27 cellular contexts compared by ENCODE assay signal in genomic region chr10:104251443-104251842, GRCh38. TPM values are rescaled to one million over a fixed set of nuclear protein-coding genes. Genes with fewer than 3 reads are reported as not detected.
"Had no signal": no experiment of that assay in that cellular context is flagged by ENCODE, and none has a peak within 500 bp of the region (broad histone marks: within the 10 kb centered on the region; RNA-seq: fewer than 3 reads in every experiment).

No MANE protein-coding gene starts in this region.

- DNase-seq: colonic mucosa; cortex of kidney; effector CD8-positive, alpha-beta T cell; effector memory CD8-positive, alpha-beta T cell; endodermal cell; esophagus squamous epithelium; foreskin fibroblast; foreskin melanocyte; gastrocnemius medialis; glutamatergic neuron; head of caudate nucleus; heart right ventricle; hippocampal formation; left cardiac atrium; left lung; left ventricle myocardium superior; lower lobe of right lung; mesendoderm; midbrain; naive thymus-derived CD4-positive, alpha-beta T cell had no signal

- FAIRE-seq: endometrium, islet of Langerhans, keratinocyte had no signal

- H3K36me3 Mint-ChIP-seq: memory B cell had no signal

- ATAC-seq: effector memory CD8-positive, alpha-beta T cell; esophagus mucosa; gastrocnemius medialis; heart right ventricle; left cardiac atrium; left lung; left ventricle myocardium superior; lower lobe of right lung; naive thymus-derived CD4-positive, alpha-beta T cell had no signal

- H3K36me3 ChIP-seq: colonic mucosa, esophagus squamous epithelium, gastrocnemius medialis, left lung, lower lobe of right lung had no signal

- H3K4me3 ChIP-seq: colonic mucosa, esophagus squamous epithelium, gastrocnemius medialis, heart right ventricle, left lung, lower lobe of right lung had no signal

- H3K9me3 ChIP-seq: colonic mucosa, esophagus squamous epithelium, gastrocnemius medialis, left lung, lower lobe of right lung had no signal

- H3K27ac ChIP-seq: colonic mucosa, epithelial cell of prostate, esophagus squamous epithelium, gastrocnemius medialis, heart right ventricle, left lung, lower lobe of right lung had no signal

- H3K4me3 Mint-ChIP-seq: dendritic cell treated with granulocyte-macrophage colony-stimulating factor and Interleukin-4, amounts not matched to agents 40 ng/mL and 50 ng/mL, for 4 days; effector memory CD8-positive, alpha-beta T cell; endodermal cell; memory B cell; naive thymus-derived CD4-positive, alpha-beta T cell had no signal

- H3K9me3 Mint-ChIP-seq: dendritic cell treated with granulocyte-macrophage colony-stimulating factor and Interleukin-4, amounts not matched to agents 40 ng/mL and 50 ng/mL, for 4 days; effector memory CD8-positive, alpha-beta T cell; memory B cell had no signal

- H3K27me3 ChIP-seq: colonic mucosa, esophagus squamous epithelium, heart right ventricle, left lung had no signal

- H3K27me3 Mint-ChIP-seq: dendritic cell treated with granulocyte-macrophage colony-stimulating factor and Interleukin-4, amounts not matched to agents 40 ng/mL and 50 ng/mL, for 4 days had no signal

- H3K27ac Mint-ChIP-seq: dendritic cell treated with granulocyte-macrophage colony-stimulating factor and Interleukin-4, amounts not matched to agents 40 ng/mL and 50 ng/mL, for 4 days; effector memory CD8-positive, alpha-beta T cell; endodermal cell; memory B cell; naive thymus-derived CD4-positive, alpha-beta T cell had no signal

RNA-seq across cellular contexts. Expression of gene CFAP43, which starts 19.3 kb away (rescaled TPM):
- total RNA-seq: esophagus mucosa, gastrocnemius medialis, left ventricle myocardium superior had no signal
